In the genomic region with DNA sequence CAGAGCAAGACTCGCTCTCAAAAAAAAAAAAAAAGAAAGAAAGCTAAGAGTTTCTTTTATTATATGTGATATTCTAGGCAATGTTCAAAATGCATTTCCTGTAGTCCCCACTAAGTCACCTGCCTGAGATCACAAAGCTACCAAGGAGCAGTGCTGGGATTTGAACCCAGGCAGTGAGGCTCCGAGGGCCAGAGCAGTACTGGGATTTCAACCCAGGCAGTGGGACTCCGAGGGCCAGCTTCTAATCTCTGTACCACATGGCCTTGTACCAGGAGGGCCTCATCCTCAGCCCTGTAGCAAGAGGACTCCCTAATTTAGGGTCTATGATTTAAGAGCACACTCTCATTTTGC, we compare ENCODE assay signal across 8 cellular contexts. TPM values are rescaled to one million over a fixed set of nuclear protein-coding genes. Genes with fewer than 3 reads are reported as not detected.
DNase-seq lines count a peak whose midpoint lies in the region; ATAC-seq and TF ChIP-seq lines count a peak whose summit lies in the region.

No MANE protein-coding gene starts in this region.

- H3K4me1 ChIP-seq in heart right ventricle, result peaks cover 34 to 92% (median 71%) of the 10 kb centered on the region in 9 donors
- H3K4me1 ChIP-seq in uterus, result peaks cover 28 to 36% of the 10 kb centered on the region in 2 donors

- no peak for ATAC-seq in heart right ventricle
- ATAC-seq in left cardiac atrium, result no peak
- ATAC-seq in natural killer cell, result peak in 2 of 3 donors; percentile 27
- no peak for ATAC-seq in HG03039 (IDR thresholded peaks at IDR 0.05; ENCODE audit: unreplicated experiment)
- ATAC-seq in GM19035 (IDR thresholded peaks at IDR 0.05; ENCODE audit: unreplicated experiment), result no peak

- TF ChIP-seq POLR2A in uterus (IDR thresholded peaks at IDR 0.05), result no peak

- DNase-seq in heart right ventricle (no peak), left cardiac atrium (no peak), dorsolateral prefrontal cortex (no peak), natural killer cell (no peak), uterus (no peak), kidney glomerular epithelial cell (lab: John Stamatoyannopoulos, UW) (no peak)

- peaks cover 0 to 5% (median 0%) of the 10 kb centered on the region in 9 donors for H3K36me3 ChIP-seq in heart right ventricle
- no peaks in the 10 kb centered on the region for H3K36me3 ChIP-seq in uterus

- WGBS in heart right ventricle, 2 donors, result 72 to 77% methylated on average over 3 of the region's 3 CpGs

- H3K4me3 ChIP-seq in heart right ventricle, result no peak overlapping the region
- H3K4me3 ChIP-seq in dorsolateral prefrontal cortex, result peak overlapping the region in 1 of 59 donors; percentile 15
- no peak overlapping the region for H3K4me3 ChIP-seq in uterus

- peak overlapping the region; percentile 21 for H3K4me3 Mint-ChIP-seq in natural killer cell

- peak overlapping the region; percentile 94 to 99 (median 98) for H3K27ac ChIP-seq in heart right ventricle
- peak overlapping the region; percentile 93 to 100 (median 99) for H3K27ac ChIP-seq in dorsolateral prefrontal cortex
- H3K27ac ChIP-seq in uterus, result peak overlapping the region; percentile 93 to 98

- no peaks in the 10 kb centered on the region for H3K9me3 Mint-ChIP-seq in natural killer cell

- TF ChIP-seq CTCF in heart right ventricle (IDR thresholded peaks at IDR 0.05), result no peak
- TF ChIP-seq CTCF in dorsolateral prefrontal cortex (IDR thresholded peaks at IDR 0.05 in 54 of 56, conservative IDR thresholded peaks at IDR 0.05 in 2 of 56; ENCODE audit: low read depth in 1 of 56, partially characterized antibody in 56 of 56), result no peak
- no peak for TF ChIP-seq CTCF in natural killer cell (IDR thresholded peaks at IDR 0.05)
- TF ChIP-seq CTCF in uterus (IDR thresholded peaks at IDR 0.05), result no peak

- intact Hi-C loops in heart right ventricle (cut with DNase I) (loop anchor here in 5 of 10 donors (1.0 to 5.0 kb wide), 5 partner anchors 36 to 44 kb away; a partner anchor contains a TSS), left cardiac atrium (cut with DNase I) (loop anchor here in 1 of 2 donors (5.0 kb wide), 1 partner anchor 41 kb away; a partner anchor contains a TSS), dorsolateral prefrontal cortex (cut with DNase I) (loop anchor here (5.0 kb wide), 2 partner anchors 39 to 44 kb away; no protein-coding TSS in a partner anchor), natural killer cell (cut with micrococcal nuclease) (loop anchor here (5.0 kb wide), 1 partner anchor 41 kb away; a partner anchor contains a TSS), uterus (cut with DNase I; ENCODE audit: low total_unique reads) (loop anchor here (5.0 kb wide), 1 partner anchor 41 kb away; a partner anchor contains a TSS)

- H3K9me3 ChIP-seq in heart right ventricle (no peaks in the 10 kb centered on the region), uterus (no peaks in the 10 kb centered on the region)

- H3K4me1 Mint-ChIP-seq in natural killer cell, result peaks cover 59 to 71% of the 10 kb centered on the region in 2 donors

- peak overlapping the region; percentile 83 to 87 for H3K27ac Mint-ChIP-seq in natural killer cell

- no peaks in the 10 kb centered on the region for H3K27me3 Mint-ChIP-seq in natural killer cell (ENCODE audit: low read depth in 2 of 2)

- H3K36me3 Mint-ChIP-seq in natural killer cell, result no peaks in the 10 kb centered on the region

- H3K27me3 ChIP-seq in heart right ventricle, result no peaks in the 10 kb centered on the region
- no peaks in the 10 kb centered on the region for H3K27me3 ChIP-seq in dorsolateral prefrontal cortex
- H3K27me3 ChIP-seq in uterus, result no peaks in the 10 kb centered on the region

RNA-seq across cellular contexts. Expression of a gene that starts 39.7 kb away (rescaled TPM):
- total RNA-seq in heart right ventricle (10 to 100 TPM; 22.0 to 39.0 (median 29.0) TPM), left cardiac atrium (10 to 100 TPM; 22.6 to 27.5 TPM), dorsolateral prefrontal cortex (100 to 1,000 TPM in 82 of 120 experiments, 10 to 100 TPM in 38; 67.0 to 236 (median 109) TPM), natural killer cell (10 to 100 TPM; 57.6 to 72.6 (median 69.8) TPM), uterus (10 to 100 TPM; 10.2 to 26.7 (median 16.0) TPM)
- polyA plus RNA-seq in heart right ventricle, result 10 to 100 TPM in 1 of 2 donors, 1 to 10 TPM in 1; 6.4 to 22.5 TPM

Comparison
In these comparisons a context has a peak if more than half of its experiments do, and no peak if none do; other contexts are left out.
1. ATAC-seq: peak in natural killer cell (2 of 3); none in heart right ventricle (0 of 8), left cardiac atrium (0 of 2), HG03039 (single experiment) and GM19035 (single experiment).
2. Peak in every context shown above with its lines, with median percentiles within 50 percentile points of each other: H3K27ac ChIP-seq.